ENCODE assay signal across 7 cellular contexts in the genomic region with DNA sequence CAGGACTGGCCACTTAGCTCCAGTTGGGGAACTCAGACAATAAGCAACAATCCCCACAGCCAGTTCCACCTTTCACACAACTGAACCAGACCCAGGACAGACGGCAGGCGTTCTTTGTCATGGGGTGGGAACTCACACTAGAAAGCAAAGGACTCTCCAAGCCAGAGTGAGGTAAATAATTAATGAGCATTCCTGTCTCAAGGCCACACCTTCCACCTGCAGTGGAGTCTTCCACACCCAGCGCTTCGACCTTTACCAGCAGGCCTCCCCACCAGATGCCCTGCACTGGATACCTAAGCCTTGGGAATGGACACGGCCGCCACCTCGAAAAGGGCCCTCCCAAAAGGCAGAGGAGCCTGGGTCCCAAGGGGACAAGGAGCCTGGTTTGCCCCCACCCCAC.
DNase-seq lines count a peak whose midpoint lies in the region; ATAC-seq and TF ChIP-seq lines count a peak whose summit lies in the region.
"Not testable (repeated sequence)": the region's sequence is repeated elsewhere in the genome, so short reads cannot be mapped to it uniquely, and the experiment has no call there.

No MANE protein-coding gene starts in this region.

- CTCF ChIA-PET in Caco-2 (lab: Charles Lee): not testable (repeated sequence)

- intact Hi-C loops in Caco-2 (cut with micrococcal nuclease; ENCODE audit: unreplicated experiment): not testable (repeated sequence)

- H3K27ac ChIP-seq in Peyer's patch: peak overlapping the region in 1 of 4 donors; percentile 31
- H3K27ac ChIP-seq in endodermal cell (ENCODE audit: low read depth, low read length); lung (ENCODE audit: low read depth in 1 of 2, low read length in 1 of 2): not testable (repeated sequence)

- peak; percentile 74 to 85 for DNase-seq in Caco-2
- peak; percentile 5 for DNase-seq in HK-2 (ENCODE audit: unreplicated experiment)
- DNase-seq in Peyer's patch: peak in 2 of 3 donors; percentile 66 to 78
- DNase-seq in endodermal cell: peak; percentile 80
- peak; percentile 67 for DNase-seq in kidney tubule cell (ENCODE audit: low spot score)
- DNase-seq in lung (ENCODE audit: low spot score): peak; percentile 30
- DNase-seq in renal cortical epithelial cell (ENCODE audit: low read depth): peak; percentile 54

- H3K4me3 ChIP-seq in Caco-2 (ENCODE audit: low read depth, low read length); Peyer's patch; endodermal cell (ENCODE audit: low read length); lung: not testable (repeated sequence)

- peak overlapping the region; percentile 39 for H3K27ac Mint-ChIP-seq in Caco-2 (ENCODE audit: unreplicated experiment)
- not testable (repeated sequence) for H3K27ac Mint-ChIP-seq in endodermal cell

- POLR2A ChIA-PET in Caco-2 (lab: Charles Lee): not testable (repeated sequence)

- not testable (repeated sequence) for H3K27me3 ChIP-seq in Caco-2 (replicated peaks; ENCODE audit: control insufficient read depth, insufficient read depth, low read length); Peyer's patch; endodermal cell (ENCODE audit: control insufficient read depth, insufficient read depth, low read length, poor library complexity, severe bottlenecking); lung (ENCODE audit: control insufficient read depth, insufficient read depth)

- H3K9me3 ChIP-seq in Caco-2; Peyer's patch; endodermal cell (ENCODE audit: control insufficient read depth, low read length); lung (ENCODE audit: control insufficient read depth in 2 of 2, insufficient read depth in 1 of 2, low read length in 1 of 2): not testable (repeated sequence)

- not testable (repeated sequence) for TF ChIP-seq CTCF in Caco-2 (IDR thresholded peaks at IDR 0.05; ENCODE audit: insufficient read depth in 1 of 2, low read depth in 1 of 2, low read length in 1 of 2, severe bottlenecking in 1 of 2, unreplicated experiment in 1 of 2); Peyer's patch (IDR thresholded peaks at IDR 0.05); endodermal cell (conservative IDR thresholded peaks at IDR 0.05); lung (IDR thresholded peaks at IDR 0.05; ENCODE audit: control extremely low read depth, extremely low read depth)

- H3K36me3 Mint-ChIP-seq in Caco-2 (ENCODE audit: insufficient read depth, unreplicated experiment): not testable (repeated sequence)
- peaks cover 22% of the 10 kb centered on the region for H3K36me3 Mint-ChIP-seq in endodermal cell (ENCODE audit: low read depth)

- peaks cover 13% of the 10 kb centered on the region for H3K4me1 Mint-ChIP-seq in Caco-2 (ENCODE audit: low read depth, unreplicated experiment)
- not testable (repeated sequence) for H3K4me1 Mint-ChIP-seq in endodermal cell

- WGBS in endodermal cell (ENCODE audit: insufficient coverage in 1 of 2, insufficient read length in 1 of 2), 2 experiments: 79 to 80% methylated on average over 1 to 5 of the region's 7 CpGs
- 74 to 92% methylated on average over 7 of the region's 7 CpGs for WGBS in lung, 2 donors

- H3K9ac ChIP-seq in endodermal cell (ENCODE audit: extremely low read depth, low read length, poor library complexity, severe bottlenecking): not testable (repeated sequence)

- not testable (repeated sequence) for H3K4me1 ChIP-seq in Caco-2; Peyer's patch; endodermal cell (ENCODE audit: control insufficient read depth, insufficient read depth, low read length); lung (ENCODE audit: control insufficient read depth in 2 of 2, insufficient read depth in 2 of 2, low read length in 2 of 2)

- peak; percentile 47 for ATAC-seq in lung (ENCODE audit: insufficient read depth, low FRiP score)

- not testable (repeated sequence) for TF ChIP-seq POLR2A in Peyer's patch (IDR thresholded peaks at IDR 0.05)

- not testable (repeated sequence) for H3K9me3 Mint-ChIP-seq in Caco-2 (ENCODE audit: unreplicated experiment); endodermal cell

- not testable (repeated sequence) for H3K27me3 Mint-ChIP-seq in Caco-2 (ENCODE audit: insufficient read depth, unreplicated experiment); endodermal cell (ENCODE audit: insufficient read depth)

- H3K4me3 Mint-ChIP-seq in Caco-2 (ENCODE audit: unreplicated experiment); endodermal cell: not testable (repeated sequence)

- not testable (repeated sequence) for BruUV-seq in Caco-2 (replicated peaks; lab: Mats Ljungman, UMichigan)

- not testable (repeated sequence) for H3K36me3 ChIP-seq in Caco-2 (ENCODE audit: control insufficient read depth, insufficient read depth, low read length); Peyer's patch; endodermal cell (ENCODE audit: control insufficient read depth, insufficient read depth, low read length); lung (ENCODE audit: control insufficient read depth in 2 of 2, insufficient read depth in 2 of 2, low read length in 2 of 2)

Comparison
In these comparisons a context has a peak if more than half of its experiments do, and no peak if none do; other contexts are left out.
1. DNase-seq: peak in every context shown above with its lines; median percentile 80 in endodermal cell; 80 in Caco-2; 72 in Peyer's patch; 67 in kidney tubule cell; 54 in renal cortical epithelial cell; 30 in lung; 5 in HK-2.